In the genomic region with DNA sequence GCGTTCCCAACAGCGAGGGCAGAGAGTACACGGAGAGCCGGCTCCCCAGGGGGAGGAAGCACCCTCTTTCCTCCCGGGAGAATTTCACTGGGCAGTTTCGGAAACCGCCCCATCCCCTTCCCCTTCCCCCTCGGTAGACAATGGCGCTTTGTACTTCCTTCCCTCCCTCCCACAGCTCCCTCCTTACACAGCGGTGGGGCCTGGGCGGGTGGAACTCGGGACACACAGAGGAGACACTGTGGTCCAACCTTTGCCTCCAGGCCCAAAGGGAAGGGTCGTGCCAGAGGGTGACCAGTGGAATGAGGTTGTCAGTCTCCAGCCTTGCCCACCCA, we compare ENCODE assay signal across 8 cellular contexts. TPM values are rescaled to one million over a fixed set of nuclear protein-coding genes. Genes with fewer than 3 reads are reported as not detected.
A peak's percentile ranks its signal among the peaks of the same experiment; 100 is the strongest.
DNase-seq lines count a peak whose midpoint lies in the region; ATAC-seq and TF ChIP-seq lines count a peak whose summit lies in the region.

No MANE protein-coding gene starts in this region.

- BruUV-seq in mammary epithelial cell (replicated peaks; lab: Mats Ljungman, UMichigan): no TSS peak

- no peaks in the 10 kb centered on the region for H3K27me3 Mint-ChIP-seq in activated naive CD4-positive, alpha-beta T cell treated with anti-CD3 and anti-CD28 coated beads for 36 hours (ENCODE audit: low read depth)

- no peak for TF ChIP-seq POLR2A in right lobe of liver (IDR thresholded peaks at IDR 0.05)

- CTCF ChIA-PET in activated naive CD4-positive, alpha-beta T cell treated with anti-CD3 and anti-CD28 coated beads for 36 hours (lab: Charles Lee): interaction anchor here (0.6 to 4.7 kb wide), 19 partner anchors 10 to 331 kb away, joined by 3 to 29 read pairs (median 4); partner anchors contain the start of genes MORC2 and TUG1
- CTCF ChIA-PET in mammary epithelial cell (lab: Charles Lee; ENCODE audit: low non-redundant PET): no interaction called here

- H3K27me3 ChIP-seq in mammary epithelial cell (ENCODE audit: insufficient read depth, low read length) (no peaks in the 10 kb centered on the region), right lobe of liver (no peaks in the 10 kb centered on the region), thymus (ENCODE audit: control insufficient read depth, insufficient read depth) (no peaks in the 10 kb centered on the region)

- H3K79me2 ChIP-seq in mammary epithelial cell (ENCODE audit: insufficient read depth, low read length): peaks cover 89% of the 10 kb centered on the region

- H3K36me3 Mint-ChIP-seq in activated naive CD4-positive, alpha-beta T cell treated with anti-CD3 and anti-CD28 coated beads for 36 hours (ENCODE audit: low read depth): peaks cover 3% of the 10 kb centered on the region

- dilution Hi-C loops in mammary epithelial cell (cut with HindIII; ENCODE audit: low sequenced_read_pairs): no loop called here

- H2AFZ ChIP-seq in mammary epithelial cell (ENCODE audit: low read depth, low read length): peak overlapping the region; percentile 65

- peak overlapping the region; percentile 96 for H3K4me2 ChIP-seq in mammary epithelial cell (ENCODE audit: insufficient read depth, low read depth, low read length)

- peak overlapping the region; percentile 75 for H3K27ac Mint-ChIP-seq in activated naive CD4-positive, alpha-beta T cell treated with anti-CD3 and anti-CD28 coated beads for 36 hours

- TF ChIP-seq CTCF in mammary epithelial cell (conservative IDR thresholded peaks at IDR 0.05 in 1 of 2, IDR thresholded peaks at IDR 0.05 in 1 of 2; ENCODE audit: extremely low read depth in 1 of 2, insufficient read depth in 1 of 2, low read depth in 1 of 2, low read length in 2 of 2) (no peak), right lobe of liver (IDR thresholded peaks at IDR 0.05) (no peak)

- H3K27ac ChIP-seq in mammary epithelial cell (ENCODE audit: insufficient read depth, low read depth, low read length) (peak overlapping the region; percentile 56), right lobe of liver (peak overlapping the region; percentile 83 to 93 (median 85)), thymus (ENCODE audit: low read depth) (no peak overlapping the region)

- H3K9ac ChIP-seq in mammary epithelial cell (ENCODE audit: insufficient read depth, low read length): peak overlapping the region; percentile 44

- intact Hi-C loops in activated naive CD4-positive, alpha-beta T cell treated with anti-CD3 and anti-CD28 coated beads for 36 hours (cut with micrococcal nuclease): loop anchor here (1.0 to 5.0 kb wide), 3 partner anchors 145 to 322 kb away; no protein-coding TSS in a partner anchor
- intact Hi-C loops in mammary epithelial cell (cut with micrococcal nuclease) (loop anchor here (10.0 kb wide), 1 partner anchor 51 kb away; no protein-coding TSS in a partner anchor), right lobe of liver (cut with DNase I) (loop anchor here (5.0 kb wide), 1 partner anchor 138 kb away; no protein-coding TSS in a partner anchor), posterior vena cava (cut with DNase I) (loop anchor here (2.0 to 5.0 kb wide), 2 partner anchors 138 to 139 kb away; no protein-coding TSS in a partner anchor)

- peaks cover 7% of the 10 kb centered on the region for H4K20me1 ChIP-seq in mammary epithelial cell (ENCODE audit: insufficient read depth, low read length)

- H3K36me3 ChIP-seq in mammary epithelial cell (ENCODE audit: insufficient read depth, low read length) (peaks cover 23% of the 10 kb centered on the region), right lobe of liver (no peaks in the 10 kb centered on the region), thymus (ENCODE audit: control insufficient read depth, insufficient read depth) (peaks cover 19% of the 10 kb centered on the region)

- peak overlapping the region; percentile 79 for H3K4me3 Mint-ChIP-seq in activated naive CD4-positive, alpha-beta T cell treated with anti-CD3 and anti-CD28 coated beads for 36 hours

- H3K4me3 ChIP-seq in mammary epithelial cell (replicated peaks in 1 of 3; ENCODE audit: insufficient read depth in 1 of 3, low read depth in 2 of 3, low read length in 3 of 3): peak overlapping the region; percentile 48 to 68 (median 58)
- peak overlapping the region; percentile 78 to 89 (median 85) for H3K4me3 ChIP-seq in right lobe of liver
- H3K4me3 ChIP-seq in thymus (ENCODE audit: low read length): peak overlapping the region; percentile 58

- no peaks in the 10 kb centered on the region for H3K9me3 ChIP-seq in mammary epithelial cell (replicated peaks; ENCODE audit: insufficient read depth, low read length)
- no peaks in the 10 kb centered on the region for H3K9me3 ChIP-seq in right lobe of liver
- no peaks in the 10 kb centered on the region for H3K9me3 ChIP-seq in thymus (ENCODE audit: control insufficient read depth)

- no peak for DNase-seq in activated naive CD4-positive, alpha-beta T cell treated with anti-CD3 and anti-CD28 coated beads for 36 hours
- DNase-seq in activated naive CD4-positive, alpha-beta T cell treated with Interleukin-2 at 50 U/mL for 16 hours: no peak
- peak; percentile 62 for DNase-seq in mammary epithelial cell
- peak in 1 of 3 donors; percentile 53 for DNase-seq in right lobe of liver
- no peak for DNase-seq in activated effector memory CD4-positive, alpha-beta T cell treated with Interleukin-2 at 50 U/mL for 16 hours
- no peak for DNase-seq in posterior vena cava (ENCODE audit: low spot score)
- no peak for DNase-seq in kidney glomerular epithelial cell (lab: John Stamatoyannopoulos, UW)

- H3K4me1 ChIP-seq in mammary epithelial cell (ENCODE audit: insufficient read depth, low read length): peaks cover 48% of the 10 kb centered on the region
- H3K4me1 ChIP-seq in right lobe of liver: peaks cover 0 to 6% (median 0%) of the 10 kb centered on the region in 4 donors
- H3K4me1 ChIP-seq in thymus (ENCODE audit: control insufficient read depth, insufficient read depth, low read length): peaks cover 18% of the 10 kb centered on the region

- no peaks in the 10 kb centered on the region for H3K9me3 Mint-ChIP-seq in activated naive CD4-positive, alpha-beta T cell treated with anti-CD3 and anti-CD28 coated beads for 36 hours

- in situ Hi-C loops in mammary epithelial cell (cut with MboI; ENCODE audit: low sequenced_read_pairs in 2 of 2): loop anchor here (5.0 to 25.0 kb wide), 3 partner anchors 133 to 323 kb away; no protein-coding TSS in a partner anchor

- peaks cover 31% of the 10 kb centered on the region for H3K4me1 Mint-ChIP-seq in activated naive CD4-positive, alpha-beta T cell treated with anti-CD3 and anti-CD28 coated beads for 36 hours (ENCODE audit: low read depth)

- WGBS in mammary epithelial cell (ENCODE audit: low coverage, missing lambda C conversion rate): 17% methylated on average over 6 of the region's 13 CpGs
- 20% methylated on average over 2 of the region's 13 CpGs for WGBS in right lobe of liver (ENCODE audit: insufficient coverage, low coverage, low lambda C conversion rate, missing lambda C conversion rate)
- 34% methylated on average over 13 of the region's 13 CpGs for WGBS in thymus

- ATAC-seq in right lobe of liver: no peak

RNA-seq across cellular contexts. Expression of gene SMTN, which starts 4.3 kb away (rescaled TPM):
- 10 to 100 TPM; 46.2 to 47.6 TPM for total RNA-seq in activated naive CD4-positive, alpha-beta T cell treated with anti-CD3 and anti-CD28 coated beads for 36 hours
- total RNA-seq in mammary epithelial cell (100 to 1,000 TPM in 1 of 2 donors, 10 to 100 TPM in 1; 79.9 to 363 TPM), right lobe of liver (10 to 100 TPM; 16.9 to 54.1 (median 24.3) TPM), posterior vena cava (100 to 1,000 TPM; 511 to 666 TPM)
- polyA plus RNA-seq in mammary epithelial cell (138 TPM), thymus (26.3 TPM)
- polyA minus RNA-seq in mammary epithelial cell: 148 TPM

RNA-seq across cellular contexts. Expression of gene SELENOM, which starts 21.9 kb away (rescaled TPM):
- 10 to 100 TPM in 1 of 2 experiments, 1 to 10 TPM in 1; 9.3 to 11.0 TPM for total RNA-seq in activated naive CD4-positive, alpha-beta T cell treated with anti-CD3 and anti-CD28 coated beads for 36 hours
- total RNA-seq in mammary epithelial cell (10 to 100 TPM; 24.6 to 38.7 TPM), right lobe of liver (10 to 100 TPM in 3 of 6 experiments, 1 to 10 TPM in 3; 4.7 to 52.0 (median 9.4) TPM), posterior vena cava (100 to 1,000 TPM; 535 to 575 TPM)
- polyA plus RNA-seq in mammary epithelial cell (21.8 TPM), thymus (122 TPM)
- polyA minus RNA-seq in mammary epithelial cell: 4.7 TPM

RNA-seq across cellular contexts. Expression of gene INPP5J, which starts 37.3 kb away (rescaled TPM):
- under 1 TPM; 0.12 to 0.17 TPM for total RNA-seq in activated naive CD4-positive, alpha-beta T cell treated with anti-CD3 and anti-CD28 coated beads for 36 hours
- total RNA-seq in mammary epithelial cell (1 to 10 TPM in 1 of 2 donors, under 1 TPM in 1; 0.50 to 2.7 TPM), right lobe of liver (under 1 TPM in 4 of 6 experiments, not detected in 2; 0.12 to 0.49 (median 0.26) TPM), posterior vena cava (under 1 TPM; 0.52 to 0.74 TPM)
- polyA plus RNA-seq in mammary epithelial cell (0.37 TPM), thymus (1.1 TPM)
- polyA minus RNA-seq in mammary epithelial cell: 2.4 TPM

RNA-seq across cellular contexts. Expression of gene PLA2G3, which starts 54.8 kb away (rescaled TPM):
- not detected for total RNA-seq in activated naive CD4-positive, alpha-beta T cell treated with anti-CD3 and anti-CD28 coated beads for 36 hours
- total RNA-seq in mammary epithelial cell (not detected), right lobe of liver (not detected), posterior vena cava (not detected)
- polyA plus RNA-seq in mammary epithelial cell (not detected), thymus (0.39 TPM)
- polyA minus RNA-seq in mammary epithelial cell: not detected

Comparison
In these comparisons a context has a peak if more than half of its experiments do, and no peak if none do; other contexts are left out.
1. RNA of gene SELENOM, which starts 21.9 kb away (total RNA-seq): 535 to 575 TPM in posterior vena cava; 24.6 to 38.7 TPM in mammary epithelial cell, 4.7 to 52.0 TPM in right lobe of liver and 9.3 to 11.0 TPM in activated naive CD4-positive, alpha-beta T cell treated with anti-CD3 and anti-CD28 coated beads for 36 hours; every median in the first group is over 10 times any median in the second.
2. Peak in every context shown above with its lines, with median percentiles within 50 percentile points of each other: H3K4me3 ChIP-seq.